25 cellular contexts compared by ENCODE assay signal in genomic region chr2:53362934-53363333, GRCh38.
"Had no signal": no experiment of that assay in that cellular context is flagged by ENCODE, and none has a peak within 500 bp of the region (broad histone marks: within the 10 kb centered on the region; RNA-seq: fewer than 3 reads in every experiment).

No MANE protein-coding gene starts in this region.

- ATAC-seq: stimulated activated effector memory CD8-positive, alpha-beta T cell treated with anti-CD3 and anti-CD28 coated beads, Interleukin-12 subunit alpha, Interleukin-12 subunit beta, amount 100 ng/mL, for 72 hours; stimulated activated memory B cell treated with anti-CD40 and anti-IgM and Interleukin-4, amounts not matched to agents 10 μg/mL and 1 μg/mL and 100 μg/mL, for 72 hours; stimulated activated naive B cell treated with anti-CD40 and anti-IgM and Interleukin-4, amounts not matched to agents 10 μg/mL and 1 μg/mL and 100 μg/mL, for 72 hours; stimulated activated naive CD8-positive, alpha-beta T cell treated with anti-CD3 and anti-CD28 coated beads, Interleukin-15, amount 100 ng/mL, for 72 hours; stimulated activated naive CD8-positive, alpha-beta T cell treated with anti-CD3 and anti-CD28 coated beads, Interleukin-15, Interleukin-2, amounts not matched to agents 100 U/mL and 50 U/mL, for 24 hours; upper lobe of right lung had no signal

- H3K4me1 ChIP-seq: stomach, suprapubic skin, testis, thyroid gland, tibial artery, tibial nerve, upper lobe of left lung, upper lobe of right lung, uterus had no signal

- H3K36me3 ChIP-seq: stomach, suprapubic skin, thoracic aorta, thyroid gland, tibial artery, tibial nerve, transverse colon, upper lobe of left lung, upper lobe of right lung, uterus had no signal

- H3K27ac ChIP-seq: stomach, suprapubic skin, testis, thoracic aorta, thyroid gland, tibial artery, tibial nerve, upper lobe of left lung, upper lobe of right lung, uterus had no signal

- H3K9me3 ChIP-seq: suprapubic skin, testis, thoracic aorta, thyroid gland, upper lobe of right lung, uterus had no signal

- H3K27me3 ChIP-seq: stomach, suprapubic skin, testis, thyroid gland, tibial artery, tibial nerve, transverse colon, upper lobe of left lung, upper lobe of right lung, uterus had no signal

- H3K4me3 ChIP-seq: stomach, suprapubic skin, testis, thoracic aorta, thyroid gland, tibial artery, tibial nerve, transverse colon, upper lobe of left lung, upper lobe of right lung, uterus had no signal

- DNase-seq: stimulated activated CD4-positive, alpha-beta T cell treated with anti-CD3 and anti-CD28 coated beads, Interleukin-2, amount 100 ng/mL, for 48 hours; stimulated activated CD4-positive, alpha-beta T cell treated with anti-CD3 and anti-CD28 coated beads, Interleukin-4, amount 100 ng/mL, for 1 hour; stimulated activated CD4-positive, alpha-beta T cell treated with anti-CD3 and anti-CD28 coated beads, Interleukin-4, amount 100 ng/mL, for 24 hours; stimulated activated CD4-positive, alpha-beta T cell treated with anti-CD3 and anti-CD28 coated beads, Interleukin-4, amount 100 ng/mL, for 4 hours; stimulated activated CD8-positive, alpha-beta memory T cell treated with anti-CD3 and anti-CD28 coated beads, Interleukin-4, amount 100 ng/mL, for 48 hours; stimulated activated naive B cell treated with anti-CD40 and anti-IgM and Interleukin-4, amounts not matched to agents 10 μg/mL and 1 μg/mL and 100 μg/mL, for 72 hours; stimulated activated naive CD4-positive, alpha-beta T cell; stimulated activated naive CD4-positive, alpha-beta T cell treated with Interleukin-2 at 50 U/mL for 16 hours; stimulated activated naive CD8-positive, alpha-beta T cell treated with anti-CD3 and anti-CD28 coated beads, Interleukin-15, amount 100 ng/mL, for 72 hours; stimulated activated naive CD8-positive, alpha-beta T cell treated with anti-CD3 and anti-CD28 coated beads, Interleukin-15, Interleukin-2, amounts not matched to agents 100 U/mL and 50 U/mL, for 24 hours; stomach; substantia nigra; testis; thyroid gland; tibial artery; transverse colon; trophoblast cell; upper lobe of left lung; upper lobe of right lung; uterus had no signal
